ENCODE assay signal across 32 cellular contexts in the genomic region with DNA sequence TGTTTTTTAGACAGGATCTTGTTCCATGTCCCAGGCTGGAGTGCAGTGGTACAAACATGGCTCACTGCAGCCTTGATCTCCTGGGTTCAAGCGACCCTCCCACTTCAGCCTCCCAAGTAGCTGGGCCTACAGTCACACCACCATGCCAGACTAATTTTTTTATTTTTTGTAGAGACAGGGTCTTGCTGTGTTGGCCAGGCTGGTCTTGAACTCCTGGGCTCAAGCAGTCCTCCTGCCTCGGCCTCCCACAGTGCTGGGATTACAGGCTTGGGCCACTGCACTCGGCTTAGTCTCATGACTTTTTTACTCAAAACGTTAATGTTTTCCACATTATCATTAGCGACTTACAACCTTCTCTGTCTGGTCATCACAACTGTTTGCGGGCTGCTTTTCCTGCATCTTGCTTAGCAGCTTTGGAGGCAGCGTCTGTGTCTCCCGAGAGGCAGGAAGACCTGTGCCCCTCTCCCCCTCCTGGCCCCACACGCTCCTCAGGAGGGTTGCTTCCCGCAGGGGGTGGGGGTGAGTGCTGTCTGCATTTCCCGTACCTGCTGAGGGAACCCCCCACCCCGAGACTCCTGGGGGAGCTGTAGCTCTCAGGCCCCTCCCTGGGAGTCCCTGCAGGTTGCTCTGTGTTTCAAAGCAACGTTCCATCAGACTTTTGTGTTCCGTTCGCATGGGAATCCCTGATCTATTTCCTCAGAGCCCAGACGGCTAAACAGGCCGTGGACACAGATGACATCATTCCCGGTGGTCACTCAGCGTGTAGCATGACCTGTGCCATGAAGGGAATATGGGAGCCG. TPM values are rescaled to one million over a fixed set of nuclear protein-coding genes. Genes with fewer than 3 reads are reported as not detected.
DNase-seq lines count a peak whose midpoint lies in the region; ATAC-seq, FAIRE-seq and TF ChIP-seq lines count a peak whose summit lies in the region.
"Had no signal": no experiment of that assay in that cellular context is flagged by ENCODE, and none has a peak within 500 bp of the region (broad histone marks: within the 10 kb centered on the region; RNA-seq: fewer than 3 reads in every experiment).

No MANE protein-coding gene starts in this region.

- DNase-seq in activated T-cell treated with anti-CD3 and anti-CD28 coated beads, Interleukin-2, amount 50 U/mL, for 24 hours = no peak
- no peak for DNase-seq in activated T-cell treated with anti-CD3 and anti-CD28 coated beads, Interleukin-2, amount 50 U/mL, for 1 hour
- DNase-seq in K562 (ENCODE audit: extremely low read depth in 1 of 4, low spot score in 3 of 4) = no peak
- no peak for DNase-seq in glutamatergic neuron
- DNase-seq in smooth muscle cell of the brain vasculature (ENCODE audit: low read depth, low spot score) = peak; percentile 80
- no peak for DNase-seq in HUDEP-2 (lab: John Stamatoyannopoulos, UW; ENCODE audit: unreplicated experiment in 76 of 76)
- DNase-seq in Karpas-422 = no peak
- DNase-seq in activated T-helper 1 cell treated with anti-CD3 and anti-CD28 coated beads, Interleukin-12 subunit alpha, Interleukin-12 subunit beta, Interleukin-2, Interleukin-4 antibody, amounts not matched to agents 30 ng/mL and 10 ng/mL and 1 ng/mL, durations not matched to agents 14 hours and 24 hours and 36 hours (ENCODE audit: low spot score) = no peak
- DNase-seq: activated CD4-positive, alpha-beta T cell treated with anti-CD3 and anti-CD28 coated beads, Interleukin-2, amount 50 U/mL, for 48 hours; activated CD4-positive, CD25-positive, alpha-beta regulatory T cell; activated naive CD8-positive, alpha-beta T cell treated with anti-CD3 and anti-CD28 coated beads for 36 hours; central memory CD4-positive, alpha-beta T cell; EL; lower lobe of right lung; NCI-H146; NCI-H2107; NCI-H446; nephron progenitor cell; sigmoid colon; SJCRH30; stimulated activated CD4-positive, alpha-beta T cell treated with anti-CD3 and anti-CD28 coated beads, Interleukin-15, amount 100 ng/mL, for 24 hours; stimulated activated naive B cell treated with anti-CD40 and anti-IgM and Interleukin-4, amounts not matched to agents 10 μg/mL and 1 μg/mL and 100 μg/mL, for 72 hours; T1000; testis had no signal

- H3K4me2 ChIP-seq in K562 (ENCODE audit: insufficient read depth, low read length) (no peak overlapping the region), Karpas-422 (ENCODE audit: low read depth, low read length, poor library complexity, severe bottlenecking) (no peak overlapping the region)
- H3K4me2 ChIP-seq: KMS-11 had no signal

- TF ChIP-seq CTCF in K562 (IDR thresholded peaks at IDR 0.05 in 2 of 3, conservative IDR thresholded peaks at IDR 0.05 in 1 of 3; ENCODE audit: insufficient read depth in 2 of 3, low read depth in 1 of 3, low read length in 3 of 3) (no peak), glutamatergic neuron (IDR thresholded peaks at IDR 0.05; ENCODE audit: partially characterized antibody, unreplicated experiment) (no peak)

- WGBS in K562 (ENCODE audit: insufficient coverage, low coverage, missing lambda C conversion rate) = 49% methylated on average over 17 of the region's 20 CpGs

- H3K36me3 Mint-ChIP-seq in activated T-cell treated with anti-CD3 and anti-CD28 coated beads, Interleukin-2, amount 50 U/mL, for 24 hours (ENCODE audit: low read depth) = peaks cover 40% of the 10 kb centered on the region
- no peaks in the 10 kb centered on the region for H3K36me3 Mint-ChIP-seq in glutamatergic neuron (ENCODE audit: unreplicated experiment)
- H3K36me3 Mint-ChIP-seq in activated T-helper 1 cell treated with anti-CD3 and anti-CD28 coated beads, Interleukin-12 subunit alpha, Interleukin-12 subunit beta, Interleukin-2, Interleukin-4 antibody, amounts not matched to agents 30 ng/mL and 10 ng/mL and 1 ng/mL, durations not matched to agents 14 hours and 24 hours and 36 hours (ENCODE audit: low read depth) = peaks cover 15% of the 10 kb centered on the region

- no peak overlapping the region for H2AFZ ChIP-seq in K562 (ENCODE audit: low read depth, low read length)
- no peak overlapping the region for H2AFZ ChIP-seq in Karpas-422 (ENCODE audit: low read length)

- H3K9me3 Mint-ChIP-seq in activated T-cell treated with anti-CD3 and anti-CD28 coated beads, Interleukin-2, amount 50 U/mL, for 24 hours = no peaks in the 10 kb centered on the region
- H3K9me3 Mint-ChIP-seq in glutamatergic neuron (ENCODE audit: unreplicated experiment) = no peaks in the 10 kb centered on the region
- no peaks in the 10 kb centered on the region for H3K9me3 Mint-ChIP-seq in activated T-helper 1 cell treated with anti-CD3 and anti-CD28 coated beads, Interleukin-12 subunit alpha, Interleukin-12 subunit beta, Interleukin-2, Interleukin-4 antibody, amounts not matched to agents 30 ng/mL and 10 ng/mL and 1 ng/mL, durations not matched to agents 14 hours and 24 hours and 36 hours
- H3K9me3 Mint-ChIP-seq: activated naive CD8-positive, alpha-beta T cell treated with anti-CD3 and anti-CD28 coated beads for 36 hours; activated T-helper 17 cell treated with anti-CD3 and anti-CD28 coated beads, Interleukin-2, amount 50 U/mL, for 72 hours; nephron progenitor cell; stimulated activated naive B cell treated with anti-CD40 and anti-IgM and Interleukin-4, amounts not matched to agents 10 μg/mL and 1 μg/mL and 100 μg/mL, for 72 hours had no signal

- no peak for ATAC-seq in K562
- ATAC-seq: activated T-helper 17 cell treated with anti-CD3 and anti-CD28 coated beads, Interleukin-2, amount 50 U/mL, for 72 hours; GM12878; lower lobe of right lung; stimulated activated naive B cell treated with anti-CD40 and anti-IgM and Interleukin-4, amounts not matched to agents 10 μg/mL and 1 μg/mL and 100 μg/mL, for 72 hours had no signal

- no TSS peak for BruUV-seq in K562 (replicated peaks; lab: Mats Ljungman, UMichigan)

- no peak for TF ChIP-seq RAD21 in K562 (CRISPR knock-in tag; conservative IDR thresholded peaks at IDR 0.05 in 1 of 2, IDR thresholded peaks at IDR 0.05 in 1 of 2)

- H3K4me1 ChIP-seq in K562 (replicated peaks in 1 of 2; ENCODE audit: control insufficient read depth in 2 of 2, insufficient read depth in 2 of 2, low read length in 2 of 2) (peaks cover 0 to 18% of the 10 kb centered on the region in 2 experiments; a peak in 1 of 5 replicates), Karpas-422 (ENCODE audit: low read length) (no peaks in the 10 kb centered on the region)
- H3K4me1 ChIP-seq: ascending aorta, SJCRH30, testis had no signal

- no peak for TF ChIP-seq POLR2A in K562 (conservative IDR thresholded peaks at IDR 0.05)

- no peaks in the 10 kb centered on the region for H3K4me1 Mint-ChIP-seq in activated T-cell treated with anti-CD3 and anti-CD28 coated beads, Interleukin-2, amount 50 U/mL, for 24 hours (ENCODE audit: low read depth)
- peaks cover 24% of the 10 kb centered on the region for H3K4me1 Mint-ChIP-seq in glutamatergic neuron (ENCODE audit: low read depth, unreplicated experiment)
- no peaks in the 10 kb centered on the region for H3K4me1 Mint-ChIP-seq in activated T-helper 1 cell treated with anti-CD3 and anti-CD28 coated beads, Interleukin-12 subunit alpha, Interleukin-12 subunit beta, Interleukin-2, Interleukin-4 antibody, amounts not matched to agents 30 ng/mL and 10 ng/mL and 1 ng/mL, durations not matched to agents 14 hours and 24 hours and 36 hours (ENCODE audit: low read depth)
- H3K4me1 Mint-ChIP-seq: activated T-helper 17 cell treated with anti-CD3 and anti-CD28 coated beads, Interleukin-2, amount 50 U/mL, for 72 hours had no signal

- POLR2A ChIA-PET in K562 (lab: Yijun Ruan, JAX) = no interaction called here

- peaks cover 0 to 17% of the 10 kb centered on the region in 2 experiments; a peak in 2 of 5 replicates for H3K27me3 ChIP-seq in K562 (ENCODE audit: control insufficient read depth in 2 of 2, insufficient read depth in 2 of 2, low read length in 2 of 2)
- no peaks in the 10 kb centered on the region for H3K27me3 ChIP-seq in Karpas-422 (ENCODE audit: low read length)
- H3K27me3 ChIP-seq: ascending aorta, SJCRH30, testis had no signal

- peaks cover 15% of the 10 kb centered on the region; the same call in 1 of the 3 replicates for H3K36me3 ChIP-seq in K562 (ENCODE audit: control insufficient read depth, insufficient read depth, low read length)
- H3K36me3 ChIP-seq in Karpas-422 (ENCODE audit: insufficient read depth, low read length) = no peaks in the 10 kb centered on the region

- H3K27me3 Mint-ChIP-seq in activated T-cell treated with anti-CD3 and anti-CD28 coated beads, Interleukin-2, amount 50 U/mL, for 24 hours = no peaks in the 10 kb centered on the region
- peaks cover 9% of the 10 kb centered on the region for H3K27me3 Mint-ChIP-seq in glutamatergic neuron (ENCODE audit: unreplicated experiment)
- H3K27me3 Mint-ChIP-seq in activated T-helper 1 cell treated with anti-CD3 and anti-CD28 coated beads, Interleukin-12 subunit alpha, Interleukin-12 subunit beta, Interleukin-2, Interleukin-4 antibody, amounts not matched to agents 30 ng/mL and 10 ng/mL and 1 ng/mL, durations not matched to agents 14 hours and 24 hours and 36 hours (ENCODE audit: insufficient read depth) = no peaks in the 10 kb centered on the region
- H3K27me3 Mint-ChIP-seq: activated naive CD8-positive, alpha-beta T cell treated with anti-CD3 and anti-CD28 coated beads for 36 hours; activated T-helper 17 cell treated with anti-CD3 and anti-CD28 coated beads, Interleukin-2, amount 50 U/mL, for 72 hours; stimulated activated naive B cell treated with anti-CD40 and anti-IgM and Interleukin-4, amounts not matched to agents 10 μg/mL and 1 μg/mL and 100 μg/mL, for 72 hours had no signal

- H3K9me1 ChIP-seq in K562 (ENCODE audit: control insufficient read depth, insufficient read depth, low read length) = no peaks in the 10 kb centered on the region

- no peak overlapping the region for H3K27ac ChIP-seq in K562 (ENCODE audit: extremely low read depth, low read depth, low read length)
- no peak overlapping the region for H3K27ac ChIP-seq in Karpas-422 (ENCODE audit: low read length)
- H3K27ac ChIP-seq: 22Rv1, ascending aorta, epithelial cell of prostate, KMS-11, lower lobe of right lung, sigmoid colon, SJCRH30, testis had no signal

- H3K79me2 ChIP-seq in K562 (ENCODE audit: control insufficient read depth, insufficient read depth, low read length) (no peaks in the 10 kb centered on the region), Karpas-422 (ENCODE audit: low read length) (no peaks in the 10 kb centered on the region)

- H3K27ac Mint-ChIP-seq in activated T-cell treated with anti-CD3 and anti-CD28 coated beads, Interleukin-2, amount 50 U/mL, for 24 hours = peak overlapping the region; percentile 71
- peak overlapping the region; percentile 48 for H3K27ac Mint-ChIP-seq in glutamatergic neuron (ENCODE audit: unreplicated experiment)
- H3K27ac Mint-ChIP-seq in activated T-helper 1 cell treated with anti-CD3 and anti-CD28 coated beads, Interleukin-12 subunit alpha, Interleukin-12 subunit beta, Interleukin-2, Interleukin-4 antibody, amounts not matched to agents 30 ng/mL and 10 ng/mL and 1 ng/mL, durations not matched to agents 14 hours and 24 hours and 36 hours = no peak overlapping the region
- H3K27ac Mint-ChIP-seq: activated T-helper 17 cell treated with anti-CD3 and anti-CD28 coated beads, Interleukin-2, amount 50 U/mL, for 72 hours; nephron progenitor cell; stimulated activated naive B cell treated with anti-CD40 and anti-IgM and Interleukin-4, amounts not matched to agents 10 μg/mL and 1 μg/mL and 100 μg/mL, for 72 hours had no signal

- in situ Hi-C loops in K562 (cut with MboI) = no loop called here

- H3K9me3 ChIP-seq in K562 (replicated peaks; ENCODE audit: control insufficient read depth, insufficient read depth, low read depth, low read length) (no peaks in the 10 kb centered on the region), Karpas-422 (ENCODE audit: low read length) (no peaks in the 10 kb centered on the region)
- H3K9me3 ChIP-seq: ascending aorta, lower lobe of right lung, sigmoid colon, SJCRH30, testis had no signal

- FAIRE-seq in K562 (lab: Jason Lieb, UNC) = no peak
- FAIRE-seq: GM12878, H54, urothelium cell line had no signal

- intact Hi-C loops in K562 (cut with micrococcal nuclease) = no loop called here
- intact Hi-C loops in activated T-helper 1 cell treated with anti-CD3 and anti-CD28 coated beads, Interleukin-12 subunit alpha, Interleukin-12 subunit beta, Interleukin-2, Interleukin-4 antibody, amounts not matched to agents 30 ng/mL and 10 ng/mL and 1 ng/mL, durations not matched to agents 14 hours and 24 hours and 36 hours (cut with micrococcal nuclease) = no loop called here

- H3K9ac ChIP-seq in K562 (ENCODE audit: insufficient read depth in 1 of 2, low read depth in 2 of 2, low read length in 2 of 2) = peak overlapping the region in 1 of 2 experiments; percentile 7; a peak in 1 of 4 replicates
- H3K9ac ChIP-seq in Karpas-422 (ENCODE audit: low read length) = no peak overlapping the region
- H3K9ac ChIP-seq: KMS-11 had no signal

- no peak overlapping the region for H3K4me3 Mint-ChIP-seq in activated T-cell treated with anti-CD3 and anti-CD28 coated beads, Interleukin-2, amount 50 U/mL, for 24 hours
- H3K4me3 Mint-ChIP-seq in glutamatergic neuron (ENCODE audit: unreplicated experiment) = no peak overlapping the region
- H3K4me3 Mint-ChIP-seq in activated T-helper 1 cell treated with anti-CD3 and anti-CD28 coated beads, Interleukin-12 subunit alpha, Interleukin-12 subunit beta, Interleukin-2, Interleukin-4 antibody, amounts not matched to agents 30 ng/mL and 10 ng/mL and 1 ng/mL, durations not matched to agents 14 hours and 24 hours and 36 hours = no peak overlapping the region
- H3K4me3 Mint-ChIP-seq: activated naive CD8-positive, alpha-beta T cell treated with anti-CD3 and anti-CD28 coated beads for 36 hours; activated T-helper 17 cell treated with anti-CD3 and anti-CD28 coated beads, Interleukin-2, amount 50 U/mL, for 72 hours; nephron progenitor cell; stimulated activated naive B cell treated with anti-CD40 and anti-IgM and Interleukin-4, amounts not matched to agents 10 μg/mL and 1 μg/mL and 100 μg/mL, for 72 hours had no signal

- no peak for TF ChIP-seq EP300 in K562 (IDR thresholded peaks at IDR 0.05; ENCODE audit: low read length)

- H3K4me3 ChIP-seq in K562 (no peak overlapping the region), Karpas-422 (ENCODE audit: low read length) (no peak overlapping the region)
- H3K4me3 ChIP-seq: ascending aorta, GM12878, lower lobe of right lung, sigmoid colon, SJCRH30, testis had no signal

- no peaks in the 10 kb centered on the region for H3K9me2 ChIP-seq in Karpas-422 (replicated peaks; ENCODE audit: insufficient read depth, low read length)

- CTCF ChIA-PET in K562 (lab: Yijun Ruan, JAX; ENCODE audit: low intra/inter-chr PET ratio) = no interaction called here

- H4K20me1 ChIP-seq in K562 (replicated peaks; ENCODE audit: control insufficient read depth, insufficient read depth, low read length) = 0 out of 2 replicates have a peak, but pooled peaks cover 4% of the 10 kb centered on the region
- H4K20me1 ChIP-seq in Karpas-422 (ENCODE audit: insufficient read depth, low read depth, low read length) = peaks cover 13% of the 10 kb centered on the region; the same call in 1 of the 2 replicates

RNA-seq across cellular contexts. Expression of gene PGS1, which starts 52.6 kb away (rescaled TPM):
- 72.8 and 169 TPM in 2 replicates for total RNA-seq in K562 (2011; cell fraction: chromatin; rRNA removed; ENCODE audit: low replicate concordance)
- total RNA-seq in K562 (2011; cell fraction: nucleolus; rRNA removed) = 88.1 and 96.7 TPM in 2 replicates
- 70.5 and 71.8 TPM in 2 replicates for total RNA-seq in K562 (2011; cell fraction: nucleoplasm; rRNA removed)
- 24.0 and 33.4 TPM in 2 replicates for total RNA-seq in K562 (2014; rRNA removed)
- total RNA-seq in K562 (2014; rRNA removed; fragmentation: Illumina TruSeq; extraction: Trizol) = 10.7 and 14.0 TPM in 2 replicates
- total RNA-seq in K562 (2015; rRNA removed; fragmentation: Illumina TruSeq; extraction: Trizol) = 16.9 and 20.3 TPM in 2 replicates
- 33.5 and 38.4 TPM in 2 replicates for total RNA-seq in K562 (2021)
- polyA plus RNA-seq in K562 (2011; rRNA removed) = 39.4 and 43.6 TPM in 2 replicates
- 36.4 and 45.7 TPM in 2 replicates for polyA plus RNA-seq in K562 (2011; cell fraction: cytosol; rRNA removed)
- 113 and 149 TPM in 2 replicates for polyA plus RNA-seq in K562 (2011; cell fraction: nucleus; rRNA removed)
- polyA plus RNA-seq in K562 (2012) = 24.6 and 37.9 TPM in 2 replicates
- 22.3 and 27.0 TPM in 2 replicates for polyA plus RNA-seq in K562 (2014; fragmentation: Illumina TruSeq; extraction: Trizol)
- 1 to 10 TPM; 1.3 to 1.8 TPM for polyA plus RNA-seq in K562 (2014; fragmentation: Nextera tagmentation; extraction: Ambion mirVana)
- 29.7 and 36.0 TPM in 2 replicates for polyA plus RNA-seq in K562 (2014; rRNA removed)
- polyA minus RNA-seq in K562 (2011; rRNA and poly(A)+ RNA removed) = 23.3 and 26.9 TPM in 2 replicates
- polyA minus RNA-seq in K562 (2011; cell fraction: cytosol; rRNA and poly(A)+ RNA removed) = 30.8 and 30.9 TPM in 2 replicates
- 40.8 and 57.1 TPM in 2 replicates for polyA minus RNA-seq in K562 (2011; cell fraction: nucleus; rRNA and poly(A)+ RNA removed)
- total RNA-seq in glutamatergic neuron (ENCODE audit: unreplicated experiment) = 50.2 TPM
- total RNA-seq in Karpas-422 (2014; rRNA removed; shearing (Covaris generic); ENCODE audit: low replicate concordance) = 15.9 and 33.3 TPM in 2 replicates
- total RNA-seq in activated T-helper 1 cell treated with anti-CD3 and anti-CD28 coated beads, Interleukin-12 subunit alpha, Interleukin-12 subunit beta, Interleukin-2, Interleukin-4 antibody, amounts not matched to agents 30 ng/mL and 10 ng/mL and 1 ng/mL, durations not matched to agents 14 hours and 24 hours and 36 hours = 71.9 and 73.5 TPM in 2 replicates
